22 cellular contexts compared by ENCODE assay signal in genomic region chr7:121938429-121938996, GRCh38.
A peak's percentile ranks its signal among the peaks of the same experiment; 100 is the strongest.
DNase-seq lines count a peak whose midpoint lies in the region; TF ChIP-seq lines count a peak whose summit lies in the region.
"Had no signal": no experiment of that assay in that cellular context is flagged by ENCODE, and none has a peak within 500 bp of the region (broad histone marks: within the 10 kb centered on the region; RNA-seq: fewer than 3 reads in every experiment).

No MANE protein-coding gene starts in this region.

- no TSS peak for BruUV-seq in PC-9 (replicated peaks; lab: Mats Ljungman, UMichigan)

- H4K20me1 ChIP-seq in PC-9 (ENCODE audit: insufficient read depth) (no peaks in the 10 kb centered on the region), osteoblast (ENCODE audit: insufficient read depth, low read length) (no peaks in the 10 kb centered on the region)

- no peaks in the 10 kb centered on the region for H3K9me3 Mint-ChIP-seq in HFFc6
- no peaks in the 10 kb centered on the region for H3K9me3 Mint-ChIP-seq in CD4-positive, alpha-beta memory T cell
- H3K9me3 Mint-ChIP-seq: activated CD4-positive, alpha-beta T cell treated with anti-CD3 and anti-CD28 coated beads, Interleukin-2, amount 10 ng/mL, durations not matched to agents 7 days and 5 days; activated T-helper 1 cell treated with anti-CD3 and anti-CD28 coated beads, Interleukin-12 subunit alpha, Interleukin-12 subunit beta, Interleukin-2, Interleukin-4 antibody, amounts not matched to agents 30 ng/mL and 10 ng/mL and 1 ng/mL, durations not matched to agents 14 hours and 24 hours and 36 hours had no signal

- H3K4me1 Mint-ChIP-seq in HFFc6 (ENCODE audit: low read depth): peaks cover 73% of the 10 kb centered on the region; the same call in 1 of the 2 replicates
- H3K4me1 Mint-ChIP-seq in CD4-positive, alpha-beta memory T cell: peaks cover 0 to 2% (median 0%) of the 10 kb centered on the region in 4 donors
- H3K4me1 Mint-ChIP-seq: activated CD4-positive, alpha-beta T cell treated with anti-CD3 and anti-CD28 coated beads, Interleukin-2, amount 10 ng/mL, durations not matched to agents 7 days and 5 days; activated CD8-positive, alpha-beta memory T cell treated with anti-CD3 and anti-CD28 coated beads, Interleukin-2, amount 10 ng/mL, durations not matched to agents 7 days and 5 days had no signal

- H2AFZ ChIP-seq in PC-9 (peak overlapping the region; percentile 58; the same call in 1 of the 2 replicates), osteoblast (ENCODE audit: low read length) (peak overlapping the region; percentile 6)

- H3F3A ChIP-seq in PC-9 (ENCODE audit: insufficient read depth, low read depth): no peaks in the 10 kb centered on the region

- no peaks in the 10 kb centered on the region for H3K36me3 Mint-ChIP-seq in HFFc6 (ENCODE audit: low read depth)
- H3K36me3 Mint-ChIP-seq in CD4-positive, alpha-beta memory T cell: no peaks in the 10 kb centered on the region
- H3K36me3 Mint-ChIP-seq: activated CD8-positive, alpha-beta memory T cell treated with anti-CD3 and anti-CD28 coated beads, Interleukin-2, amount 10 ng/mL, durations not matched to agents 7 days and 5 days; activated naive CD4-positive, alpha-beta T cell treated with anti-CD3 and anti-CD28 coated beads, Interleukin-2, amount 50 U/mL, for 72 hours had no signal

- no peaks in the 10 kb centered on the region; the same call in 1 of the 2 replicates for H3K27me3 Mint-ChIP-seq in HFFc6 (ENCODE audit: insufficient read depth)
- no peaks in the 10 kb centered on the region for H3K27me3 Mint-ChIP-seq in CD4-positive, alpha-beta memory T cell
- H3K27me3 Mint-ChIP-seq: activated CD4-positive, alpha-beta T cell treated with anti-CD3 and anti-CD28 coated beads, Interleukin-2, amount 10 ng/mL, durations not matched to agents 7 days and 5 days; activated CD8-positive, alpha-beta memory T cell treated with anti-CD3 and anti-CD28 coated beads, Interleukin-2, amount 10 ng/mL, durations not matched to agents 7 days and 5 days; stimulated activated naive CD8-positive, alpha-beta T cell treated with anti-CD3 and anti-CD28 coated beads, Interleukin-15, Interleukin-2, amounts not matched to agents 100 ng/mL and 50 ng/mL, for 24 hours had no signal

- H3K4me1 ChIP-seq in PC-9 (replicated peaks; ENCODE audit: insufficient read depth) (peaks cover 5% of the 10 kb centered on the region; the same call in 1 of the 2 replicates), iPS DF 6.9 (ENCODE audit: control insufficient read depth, insufficient read depth, low read length) (peaks cover 17% of the 10 kb centered on the region; the same call in 1 of the 2 replicates), osteoblast (ENCODE audit: insufficient read depth, low read length) (no peaks in the 10 kb centered on the region)
- H3K4me1 ChIP-seq in CD4-positive, alpha-beta memory T cell (ENCODE audit: insufficient read depth, low read length): no peaks in the 10 kb centered on the region
- H3K4me1 ChIP-seq: ascending aorta, lower lobe of right lung, thyroid gland had no signal

- intact Hi-C loops in PC-9 (cut with micrococcal nuclease; ENCODE audit: unreplicated experiment): no loop called here
- intact Hi-C loops in CD4-positive, alpha-beta memory T cell (cut with micrococcal nuclease): no loop called here

- TF ChIP-seq CTCF in HFFc6 (IDR thresholded peaks at IDR 0.05) (no peak), PC-9 (conservative IDR thresholded peaks at IDR 0.05) (no peak), osteoblast (IDR thresholded peaks at IDR 0.05; ENCODE audit: extremely low read depth, low read depth, low read length) (no peak)

- 0 out of 2 replicates have a peak, but pooled peaks cover 8% of the 10 kb centered on the region for H3K9me3 ChIP-seq in PC-9 (ENCODE audit: insufficient read depth, low read depth)
- H3K9me3 ChIP-seq in iPS DF 6.9 (ENCODE audit: control insufficient read depth, insufficient read depth, low read length): no peaks in the 10 kb centered on the region
- H3K9me3 ChIP-seq in osteoblast (ENCODE audit: low read depth, low read length): no peaks in the 10 kb centered on the region
- H3K9me3 ChIP-seq in CD4-positive, alpha-beta memory T cell (ENCODE audit: control insufficient read depth in 1 of 2, low read length in 2 of 2): no peaks in the 10 kb centered on the region
- H3K9me3 ChIP-seq: ascending aorta, lower lobe of right lung, thyroid gland had no signal

- peak overlapping the region; percentile 56; the same call in 1 of the 2 replicates for H3K4me3 Mint-ChIP-seq in HFFc6
- H3K4me3 Mint-ChIP-seq in CD4-positive, alpha-beta memory T cell: no peak overlapping the region
- H3K4me3 Mint-ChIP-seq: activated CD4-positive, alpha-beta T cell treated with anti-CD3 and anti-CD28 coated beads, Interleukin-2, amount 10 ng/mL, durations not matched to agents 7 days and 5 days; activated CD8-positive, alpha-beta memory T cell treated with anti-CD3 and anti-CD28 coated beads, Interleukin-2, amount 10 ng/mL, durations not matched to agents 7 days and 5 days; activated T-helper 1 cell treated with anti-CD3 and anti-CD28 coated beads, Interleukin-12 subunit alpha, Interleukin-12 subunit beta, Interleukin-2, Interleukin-4 antibody, amounts not matched to agents 30 ng/mL and 10 ng/mL and 1 ng/mL, durations not matched to agents 14 hours and 24 hours and 36 hours; stimulated activated naive CD8-positive, alpha-beta T cell treated with anti-CD3 and anti-CD28 coated beads, Interleukin-15, Interleukin-2, amounts not matched to agents 100 ng/mL and 50 ng/mL, for 24 hours had no signal

- POLR2A ChIA-PET in PC-9 (lab: Charles Lee; ENCODE audit: unreplicated experiment): no interaction called here
- POLR2A ChIA-PET in CD4-positive, alpha-beta memory T cell (lab: Charles Lee; ENCODE audit: partially characterized antibody): no interaction called here

- CTCF ChIA-PET in PC-9 (lab: Charles Lee): no interaction called here
- CTCF ChIA-PET in CD4-positive, alpha-beta memory T cell (lab: Charles Lee; ENCODE audit: partially characterized antibody): no interaction called here

- H3K27me3 ChIP-seq in PC-9 (ENCODE audit: insufficient read depth, low read depth) (no peaks in the 10 kb centered on the region), iPS DF 6.9 (ENCODE audit: control insufficient read depth, insufficient read depth, low read length) (no peaks in the 10 kb centered on the region), osteoblast (ENCODE audit: insufficient read depth, low read length) (no peaks in the 10 kb centered on the region)
- no peaks in the 10 kb centered on the region for H3K27me3 ChIP-seq in CD4-positive, alpha-beta memory T cell (ENCODE audit: insufficient read depth, low read length)
- H3K27me3 ChIP-seq: ascending aorta, thyroid gland had no signal

- DNase-seq in HFFc6: no peak
- DNase-seq in PC-9: no peak
- DNase-seq in iPS DF 6.9 (ENCODE audit: low read depth, low spot score): peak; percentile 84
- no peak for DNase-seq in osteoblast (ENCODE audit: insufficient read length, low spot score, missing footprints)
- DNase-seq in NCI-H526 (lab: John Stamatoyannopoulos, UW): no peak
- no peak for DNase-seq in NCI-H1930 (lab: John Stamatoyannopoulos, UW)
- DNase-seq in CD4-positive, alpha-beta memory T cell: no peak
- DNase-seq: activated CD4-positive, alpha-beta T cell treated with anti-CD3 and anti-CD28 coated beads, Interleukin-2, amount 10 ng/mL, durations not matched to agents 7 days and 5 days; activated CD8-positive, alpha-beta memory T cell treated with anti-CD3 and anti-CD28 coated beads, Interleukin-2, amount 10 ng/mL, durations not matched to agents 7 days and 5 days; kidney; lower lobe of right lung; NCI-H1417 treated with DMSO at 0.1 percent for 48 hours; NCI-H2171 treated with DMSO at 0.1 percent for 48 hours; NCI-H524; T-helper 2 cell; thyroid gland had no signal

- no CpG with 5 or more reads among the region's 4 CpGs for WGBS in iPS DF 6.9 (ENCODE audit: insufficient coverage, insufficient read length)

- peak overlapping the region; percentile 17; the same call in 1 of the 2 replicates for H3K27ac Mint-ChIP-seq in HFFc6
- no peak overlapping the region for H3K27ac Mint-ChIP-seq in CD4-positive, alpha-beta memory T cell
- H3K27ac Mint-ChIP-seq: activated CD4-positive, alpha-beta T cell treated with anti-CD3 and anti-CD28 coated beads, Interleukin-2, amount 10 ng/mL, durations not matched to agents 7 days and 5 days; activated CD8-positive, alpha-beta memory T cell treated with anti-CD3 and anti-CD28 coated beads, Interleukin-2, amount 10 ng/mL, durations not matched to agents 7 days and 5 days; activated naive CD4-positive, alpha-beta T cell treated with anti-CD3 and anti-CD28 coated beads, Interleukin-2, amount 50 U/mL, for 72 hours; activated T-helper 1 cell treated with anti-CD3 and anti-CD28 coated beads, Interleukin-12 subunit alpha, Interleukin-12 subunit beta, Interleukin-2, Interleukin-4 antibody, amounts not matched to agents 30 ng/mL and 10 ng/mL and 1 ng/mL, durations not matched to agents 14 hours and 24 hours and 36 hours; progenitor cell of endocrine pancreas; stimulated activated naive CD8-positive, alpha-beta T cell treated with anti-CD3 and anti-CD28 coated beads, Interleukin-15, Interleukin-2, amounts not matched to agents 100 ng/mL and 50 ng/mL, for 24 hours had no signal

- H3K9me2 ChIP-seq in PC-9 (ENCODE audit: insufficient read depth): 0 out of 2 replicates have a peak, but pooled peaks cover 6% of the 10 kb centered on the region

- H3K4me2 ChIP-seq in PC-9: no peak overlapping the region
- no peak overlapping the region for H3K4me2 ChIP-seq in osteoblast (ENCODE audit: insufficient read depth, low read length)
- H3K4me2 ChIP-seq: KMS-11 had no signal

- H3K79me2 ChIP-seq in PC-9 (ENCODE audit: low read depth) (no peaks in the 10 kb centered on the region), osteoblast (ENCODE audit: insufficient read depth, low read length) (no peaks in the 10 kb centered on the region)

- no peaks in the 10 kb centered on the region for H3K36me3 ChIP-seq in PC-9 (ENCODE audit: low read depth)
- no peaks in the 10 kb centered on the region for H3K36me3 ChIP-seq in iPS DF 6.9 (ENCODE audit: control insufficient read depth, insufficient read depth, low read length)
- H3K36me3 ChIP-seq in osteoblast (ENCODE audit: insufficient read depth, low read length): no peaks in the 10 kb centered on the region
- no peaks in the 10 kb centered on the region for H3K36me3 ChIP-seq in CD4-positive, alpha-beta memory T cell (ENCODE audit: insufficient read depth, low read length)
- H3K36me3 ChIP-seq: ascending aorta, lower lobe of right lung, thyroid gland had no signal

- H3K4me3 ChIP-seq in PC-9: no peak overlapping the region
- no peak overlapping the region for H3K4me3 ChIP-seq in iPS DF 6.9 (ENCODE audit: low read length)
- no peak overlapping the region for H3K4me3 ChIP-seq in osteoblast (ENCODE audit: insufficient read depth, low read length)
- H3K4me3 ChIP-seq in CD4-positive, alpha-beta memory T cell (ENCODE audit: low read length in 2 of 2): no peak overlapping the region
- H3K4me3 ChIP-seq: ascending aorta, lower lobe of right lung, thyroid gland had no signal

- no peak overlapping the region for H3K27ac ChIP-seq in PC-9
- peak overlapping the region; percentile 95 for H3K27ac ChIP-seq in iPS DF 6.9 (ENCODE audit: low read length)
- no peak overlapping the region for H3K27ac ChIP-seq in osteoblast (ENCODE audit: low read depth, low read length)
- H3K27ac ChIP-seq in CD4-positive, alpha-beta memory T cell (ENCODE audit: low read depth, low read length): no peak overlapping the region
- H3K27ac ChIP-seq: ascending aorta, KMS-11, lower lobe of right lung, thyroid gland had no signal
